Comparison of ENCODE assay signal across 8 cellular contexts in genomic region chr18:12726774-12727550, GRCh38. TPM values are rescaled to one million over a fixed set of nuclear protein-coding genes. Genes with fewer than 3 reads are reported as not detected.
DNase-seq lines count a peak whose midpoint lies in the region; ATAC-seq and TF ChIP-seq lines count a peak whose summit lies in the region.

No MANE protein-coding gene starts in this region.

- H3K9me3 ChIP-seq in Peyer's patch = no peaks in the 10 kb centered on the region
- no peaks in the 10 kb centered on the region for H3K9me3 ChIP-seq in vagina

- H3K27me3 Mint-ChIP-seq in activated T-helper 2 cell treated with anti-CD3 and anti-CD28 coated beads, Interferon-gamma antibody, Interleukin-2, Interleukin-4, amounts not matched to agents 10 μg/mL and 5 μg/mL and 100 μg/mL, durations not matched to agents 14 hours and 24 hours and 36 hours (ENCODE audit: low read depth) = no peaks in the 10 kb centered on the region

- intact Hi-C loops in activated T-helper 2 cell treated with anti-CD3 and anti-CD28 coated beads, Interferon-gamma antibody, Interleukin-2, Interleukin-4, amounts not matched to agents 10 μg/mL and 5 μg/mL and 100 μg/mL, durations not matched to agents 14 hours and 24 hours and 36 hours (cut with micrococcal nuclease) = loop anchor here (1.0 to 2.0 kb wide), 3 partner anchors 167 to 432 kb away; no protein-coding TSS in a partner anchor
- intact Hi-C loops in vagina (cut with DNase I) = loop anchor here (2.0 kb wide), 1 partner anchor 206 kb away; no protein-coding TSS in a partner anchor

- H3K4me1 ChIP-seq in Peyer's patch (no peaks in the 10 kb centered on the region), vagina (no peaks in the 10 kb centered on the region)

- TF ChIP-seq RAD21 in Ishikawa (IDR thresholded peaks at IDR 0.05; ENCODE audit: low read depth) = peak; percentile 85

- TF ChIP-seq EP300 in Ishikawa (IDR thresholded peaks at IDR 0.05; ENCODE audit: borderline replicate concordance) = no peak

- no peak overlapping the region for H3K4me3 Mint-ChIP-seq in activated T-helper 2 cell treated with anti-CD3 and anti-CD28 coated beads, Interferon-gamma antibody, Interleukin-2, Interleukin-4, amounts not matched to agents 10 μg/mL and 5 μg/mL and 100 μg/mL, durations not matched to agents 14 hours and 24 hours and 36 hours (ENCODE audit: low read depth)

- no peak for TF ChIP-seq POLR2A in Peyer's patch (IDR thresholded peaks at IDR 0.05)
- TF ChIP-seq POLR2A in vagina (IDR thresholded peaks at IDR 0.05) = no peak

- H3K9me3 Mint-ChIP-seq in activated T-helper 2 cell treated with anti-CD3 and anti-CD28 coated beads, Interferon-gamma antibody, Interleukin-2, Interleukin-4, amounts not matched to agents 10 μg/mL and 5 μg/mL and 100 μg/mL, durations not matched to agents 14 hours and 24 hours and 36 hours = no peaks in the 10 kb centered on the region

- H3K4me3 ChIP-seq in Peyer's patch = no peak overlapping the region
- no peak overlapping the region for H3K4me3 ChIP-seq in fibroblast of villous mesenchyme (ENCODE audit: low read depth, low read length)
- H3K4me3 ChIP-seq in vagina = no peak overlapping the region

- H3K27ac Mint-ChIP-seq in activated T-helper 2 cell treated with anti-CD3 and anti-CD28 coated beads, Interferon-gamma antibody, Interleukin-2, Interleukin-4, amounts not matched to agents 10 μg/mL and 5 μg/mL and 100 μg/mL, durations not matched to agents 14 hours and 24 hours and 36 hours = no peak overlapping the region

- no peaks in the 10 kb centered on the region for H3K27me3 ChIP-seq in Peyer's patch
- H3K27me3 ChIP-seq in vagina = no peaks in the 10 kb centered on the region

- DNase-seq in DMS114 treated with DMSO at 0.1 percent for 48 hours (lab: John Stamatoyannopoulos, UW; ENCODE audit: unreplicated experiment) (peak; percentile 79), Peyer's patch (peak in 2 of 3 donors; percentile 47 to 57), fibroblast of villous mesenchyme (ENCODE audit: low read depth) (peak; percentile 81), omental fat pad (ENCODE audit: low spot score) (no peak), vagina (ENCODE audit: extremely low spot score in 2 of 2) (no peak)
- peak; percentile 44 for DNase-seq in activated T-helper 2 cell treated with anti-CD3 and anti-CD28 coated beads, Interferon-gamma antibody, Interleukin-2, Interleukin-4, amounts not matched to agents 10 μg/mL and 5 μg/mL and 100 μg/mL, durations not matched to agents 14 hours and 24 hours and 36 hours (ENCODE audit: low spot score)

- H3K36me3 Mint-ChIP-seq in activated T-helper 2 cell treated with anti-CD3 and anti-CD28 coated beads, Interferon-gamma antibody, Interleukin-2, Interleukin-4, amounts not matched to agents 10 μg/mL and 5 μg/mL and 100 μg/mL, durations not matched to agents 14 hours and 24 hours and 36 hours (ENCODE audit: low read depth) = peaks cover 35% of the 10 kb centered on the region

- peaks cover 0 to 44% (median 0%) of the 10 kb centered on the region in 3 donors for H3K36me3 ChIP-seq in Peyer's patch
- peaks cover 0 to 25% of the 10 kb centered on the region in 2 donors for H3K36me3 ChIP-seq in vagina

- peaks cover 4% of the 10 kb centered on the region for H3K4me1 Mint-ChIP-seq in activated T-helper 2 cell treated with anti-CD3 and anti-CD28 coated beads, Interferon-gamma antibody, Interleukin-2, Interleukin-4, amounts not matched to agents 10 μg/mL and 5 μg/mL and 100 μg/mL, durations not matched to agents 14 hours and 24 hours and 36 hours (ENCODE audit: low read depth)

- H3K27ac ChIP-seq in Peyer's patch (no peak overlapping the region), vagina (no peak overlapping the region)

- peak; percentile 70 to 95 (median 90) for TF ChIP-seq CTCF in Peyer's patch (IDR thresholded peaks at IDR 0.05)
- peak; percentile 89 for TF ChIP-seq CTCF in fibroblast of villous mesenchyme (IDR thresholded peaks at IDR 0.05; ENCODE audit: insufficient read depth, low read depth, low read length)
- peak in 2 of 3 donors; percentile 63 to 72 for TF ChIP-seq CTCF in omental fat pad (IDR thresholded peaks at IDR 0.05)
- TF ChIP-seq CTCF in vagina (IDR thresholded peaks at IDR 0.05) = peak; percentile 89 to 96 (median 90)

- ATAC-seq in omental fat pad (ENCODE audit: low FRiP score) (peak; percentile 57), GM21515 (IDR thresholded peaks at IDR 0.05; ENCODE audit: unreplicated experiment) (no peak)

TF ChIP-seq in Ishikawa, 13 proteins besides CTCF, POLR2A, EP300 and RAD21:
- TF ChIP-seq TAF1 (IDR thresholded peaks at IDR 0.05; ENCODE audit: low read depth) (no peak), YY1 (IDR thresholded peaks at IDR 0.05; ENCODE audit: low read depth) (no peak), NFIC (IDR thresholded peaks at IDR 0.05) (no peak), TEAD4 (IDR thresholded peaks at IDR 0.05) (no peak), TCF12 (IDR thresholded peaks at IDR 0.05; ENCODE audit: low read depth) (no peak), REST (IDR thresholded peaks at IDR 0.05; ENCODE audit: low read depth) (no peak), USF1 (IDR thresholded peaks at IDR 0.05) (no peak), CREB1 (IDR thresholded peaks at IDR 0.05; ENCODE audit: low read depth) (no peak), MAX (IDR thresholded peaks at IDR 0.05) (no peak), ZBTB7A (IDR thresholded peaks at IDR 0.05; ENCODE audit: low read depth) (no peak), CEBPB (IDR thresholded peaks at IDR 0.05) (no peak), FOXM1 (IDR thresholded peaks at IDR 0.05; ENCODE audit: borderline replicate concordance, low read depth) (no peak), EGR1 (IDR thresholded peaks at IDR 0.05) (no peak)

RNA-seq across cellular contexts. Expression of gene PSMG2, which starts 24.1 kb away (rescaled TPM):
- total RNA-seq in Peyer's patch = 10 to 100 TPM; 49.2 to 55.3 (median 51.2) TPM
- 105 and 107 TPM in 2 replicates for total RNA-seq in activated T-helper 2 cell treated with anti-CD3 and anti-CD28 coated beads, Interferon-gamma antibody, Interleukin-2, Interleukin-4, amounts not matched to agents 10 μg/mL and 5 μg/mL and 100 μg/mL, durations not matched to agents 14 hours and 24 hours and 36 hours
- 65.7 and 66.9 TPM in 2 replicates for total RNA-seq in fibroblast of villous mesenchyme
- 10 to 100 TPM; 62.8 to 88.0 (median 69.3) TPM for total RNA-seq in omental fat pad
- total RNA-seq in vagina = 56.2 TPM

RNA-seq across cellular contexts. Expression of gene CEP76, which starts 24.4 kb away (rescaled TPM):
- total RNA-seq in Peyer's patch (10 to 100 TPM; 11.5 to 28.2 (median 15.5) TPM), fibroblast of villous mesenchyme (9.0 and 12.5 TPM in 2 replicates), omental fat pad (10 to 100 TPM in 1 of 4 donors, 1 to 10 TPM in 3; 8.2 to 10.9 (median 9.5) TPM), vagina (8.6 TPM)
- total RNA-seq in activated T-helper 2 cell treated with anti-CD3 and anti-CD28 coated beads, Interferon-gamma antibody, Interleukin-2, Interleukin-4, amounts not matched to agents 10 μg/mL and 5 μg/mL and 100 μg/mL, durations not matched to agents 14 hours and 24 hours and 36 hours = 14.5 and 17.6 TPM in 2 replicates

Comparison
In these comparisons a context has a peak if more than half of its experiments do, and no peak if none do; other contexts are left out.
1. DNase-seq: peak in DMS114 treated with DMSO at 0.1 percent for 48 hours (single experiment), Peyer's patch (2 of 3), activated T-helper 2 cell treated with anti-CD3 and anti-CD28 coated beads, Interferon-gamma antibody, Interleukin-2, Interleukin-4, amounts not matched to agents 10 μg/mL and 5 μg/mL and 100 μg/mL, durations not matched to agents 14 hours and 24 hours and 36 hours (single experiment) and fibroblast of villous mesenchyme (single experiment); none in omental fat pad (single experiment) and vagina (0 of 2).
2. Peak in every context shown above with its lines, with median percentiles within 50 percentile points of each other: CTCF ChIP-seq.